ENCODE assay signal across 8 cellular contexts in genomic region chr6:135180458-135181332, GRCh38. TPM values are rescaled to one million over a fixed set of nuclear protein-coding genes. Genes with fewer than 3 reads are reported as not detected.
DNase-seq lines count a peak whose midpoint lies in the region; ATAC-seq and TF ChIP-seq lines count a peak whose summit lies in the region.

Gene MYB (plus strand): TSS chr6:135181308. CDS start chr6:135181514, 206 bp downstream.

- CTCF ChIA-PET in CD4-positive, alpha-beta T cell (lab: Charles Lee): interaction anchor here (1.2 to 1.4 kb wide), 2 partner anchors 17 to 36 kb away, joined by 4 read pairs; no protein-coding TSS in a partner anchor

- peak; percentile 50 to 75 (median 60) for DNase-seq in CD4-positive, alpha-beta T cell
- peak; percentile 93 for DNase-seq in NCI-H69 (lab: John Stamatoyannopoulos, UW)
- peak; percentile 84 for DNase-seq in activated CD4-positive, alpha-beta T cell treated with anti-CD3 and anti-CD28 coated beads for 48 hours
- peak in 3 of 10 donors; percentile 14 to 64 (median 30) for DNase-seq in dorsolateral prefrontal cortex
- DNase-seq in medulla oblongata (ENCODE audit: extremely low spot score): peak; percentile 32
- peak; percentile 62 for DNase-seq in stimulated activated CD8-positive, alpha-beta memory T cell treated with anti-CD3 and anti-CD28 coated beads, Interleukin-4, amount 100 ng/mL, for 24 hours (ENCODE audit: low read depth)

- peaks cover 33% of the 10 kb centered on the region for H3K4me1 Mint-ChIP-seq in CD4-positive, alpha-beta T cell (ENCODE audit: low read depth)

- no peak for TF ChIP-seq CTCF in CD4-positive, alpha-beta T cell (IDR thresholded peaks at IDR 0.05)
- peak in 1 of 56 donors; percentile 20 for TF ChIP-seq CTCF in dorsolateral prefrontal cortex (IDR thresholded peaks at IDR 0.05 in 54 of 56, conservative IDR thresholded peaks at IDR 0.05 in 2 of 56; ENCODE audit: low read depth in 1 of 56, partially characterized antibody in 56 of 56)

- ATAC-seq in CD4-positive, alpha-beta T cell (ENCODE audit: poor library complexity): peak; percentile 46
- ATAC-seq in GM19438 (IDR thresholded peaks at IDR 0.05; ENCODE audit: low read depth, unreplicated experiment) (peak; percentile 37), HG03565 (IDR thresholded peaks at IDR 0.05; ENCODE audit: unreplicated experiment) (peak; percentile 19)

- intact Hi-C loops in CD4-positive, alpha-beta T cell (cut with DNase I, micrococcal nuclease): loop anchor here (5.0 to 10.0 kb wide), 6 partner anchors 78 to 1006 kb away; partner anchors contain the start of gene HBS1L (in 1 of the 2)
- intact Hi-C loops in dorsolateral prefrontal cortex (cut with DNase I): loop anchor here in 1 of 2 donors (10.0 kb wide), 1 partner anchor 126 kb away; the partner anchor contains the start of gene HBS1L

- H3K4me3 ChIP-seq in dorsolateral prefrontal cortex: peak within 1 kb of the TSS; percentile 45 to 75 (median 62)

- H3K27ac Mint-ChIP-seq in CD4-positive, alpha-beta T cell: peak within 1 kb of the TSS; percentile 80

- peak within 1 kb of the TSS; percentile 96 for H3K4me3 Mint-ChIP-seq in CD4-positive, alpha-beta T cell

- no peaks in the 10 kb centered on the region for H3K9me3 ChIP-seq in CD4-positive, alpha-beta T cell (ENCODE audit: control insufficient read depth, low read length)

- H3K9me3 Mint-ChIP-seq in CD4-positive, alpha-beta T cell: no peaks in the 10 kb centered on the region

- POLR2A ChIA-PET in CD4-positive, alpha-beta T cell (lab: Charles Lee): interaction anchor here (0.8 to 4.7 kb wide), 11 partner anchors 10 to 1109 kb away, joined by 3 to 31 read pairs (median 6); partner anchors contain the start of genes BCLAF1 and HBS1L

- H3K27me3 ChIP-seq in CD4-positive, alpha-beta T cell (ENCODE audit: control insufficient read depth, insufficient read depth, low read length): no peaks in the 10 kb centered on the region
- H3K27me3 ChIP-seq in dorsolateral prefrontal cortex: peaks cover 0 to 37% (median 24%) of the 10 kb centered on the region in 45 donors

- H3K27ac ChIP-seq in CD4-positive, alpha-beta T cell (ENCODE audit: low read depth, low read length): peak within 1 kb of the TSS; percentile 60
- H3K27ac ChIP-seq in dorsolateral prefrontal cortex: peak within 1 kb of the TSS in 1 of 59 donors; percentile 28

- H3K36me3 Mint-ChIP-seq in CD4-positive, alpha-beta T cell (ENCODE audit: low read depth): peaks cover 10% of the 10 kb centered on the region

- no peaks in the 10 kb centered on the region for H3K27me3 Mint-ChIP-seq in CD4-positive, alpha-beta T cell

RNA-seq across cellular contexts. Expression of gene MYB, which starts in this region (rescaled TPM):
- total RNA-seq in CD4-positive, alpha-beta T cell: 1 to 10 TPM; 2.0 to 2.6 TPM
- total RNA-seq in dorsolateral prefrontal cortex: 1 to 10 TPM in 3 of 120 experiments, under 1 TPM in 83, not detected in 34; 0.15 to 2.1 (median 0.46) TPM
